13 cellular contexts compared by ENCODE assay signal in the genomic region with DNA sequence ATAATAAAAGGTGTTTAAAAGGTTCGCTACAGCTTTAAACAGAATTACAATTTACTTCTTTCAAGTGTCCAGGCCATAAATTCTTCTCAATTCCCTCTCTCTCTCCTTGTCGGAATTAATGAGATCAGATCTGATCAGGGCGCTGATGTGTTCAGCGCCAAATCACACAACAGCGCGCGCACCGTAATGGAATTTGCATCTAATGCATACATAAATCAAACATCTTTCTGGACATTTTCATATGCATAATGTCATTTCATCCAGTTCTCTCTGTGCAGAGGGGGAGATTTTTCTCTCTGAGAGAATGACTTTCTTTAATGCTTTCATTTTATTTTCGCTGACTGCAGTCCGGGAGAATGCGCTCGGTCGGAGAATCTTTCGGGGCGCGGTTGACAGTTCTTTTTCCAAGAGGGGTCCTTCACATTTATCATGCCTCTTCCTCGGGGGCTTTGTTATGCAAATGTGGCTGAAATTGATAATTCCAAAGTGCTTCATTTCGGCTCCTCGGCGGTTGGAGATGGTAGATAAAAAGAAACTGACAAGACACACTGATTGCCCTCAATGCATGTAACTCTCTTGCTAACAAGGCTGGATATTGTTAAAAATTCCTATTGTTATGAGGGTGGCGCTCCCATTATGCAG.
DNase-seq lines count a peak whose midpoint lies in the region; ATAC-seq and TF ChIP-seq lines count a peak whose summit lies in the region.
"Had no signal": no experiment of that assay in that cellular context is flagged by ENCODE, and none has a peak within 500 bp of the region (broad histone marks: within the 10 kb centered on the region; RNA-seq: fewer than 3 reads in every experiment).

No MANE protein-coding gene starts in this region.

- H3K27ac ChIP-seq in H9 (ENCODE audit: insufficient read length, low read depth, low read length) (no peak overlapping the region), esophagus muscularis mucosa (replicated peaks in 1 of 4) (no peak overlapping the region), neural cell (ENCODE audit: low read length) (peak overlapping the region; percentile 98), gastrocnemius medialis (no peak overlapping the region)

- H3K9me3 Mint-ChIP-seq in H9, result no peaks in the 10 kb centered on the region
- H3K9me3 Mint-ChIP-seq: type B pancreatic cell had no signal

- no peak overlapping the region for H3K4ac ChIP-seq in H9 (ENCODE audit: low read depth, low read length)

- H3K56ac ChIP-seq in H9 (ENCODE audit: insufficient read length, low read depth, low read length), result no peak overlapping the region

- H4K8ac ChIP-seq in H9 (replicated peaks; ENCODE audit: insufficient read length, low read depth, low read length), result no peak overlapping the region

- H3K4me3 ChIP-seq in AG10803 (ENCODE audit: low read length), result peak overlapping the region; percentile 45
- H3K4me3 ChIP-seq in esophagus muscularis mucosa, result peak overlapping the region; percentile 9 to 33 (median 23)
- H3K4me3 ChIP-seq in neural cell (ENCODE audit: low read length), result peak overlapping the region; percentile 65
- peak overlapping the region in 2 of 4 donors; percentile 21 to 28 for H3K4me3 ChIP-seq in gastrocnemius medialis

- H3K36me3 ChIP-seq in esophagus muscularis mucosa (no peaks in the 10 kb centered on the region), neural cell (ENCODE audit: insufficient read depth, low read length) (no peaks in the 10 kb centered on the region), gastrocnemius medialis (no peaks in the 10 kb centered on the region)

- no peak overlapping the region for H4K91ac ChIP-seq in H9 (ENCODE audit: insufficient read length, low read depth, low read length)

- H3K9me3 ChIP-seq in H9 (ENCODE audit: control insufficient read depth, low read depth, low read length) (no peaks in the 10 kb centered on the region), esophagus muscularis mucosa (no peaks in the 10 kb centered on the region), neural cell (ENCODE audit: low read length) (no peaks in the 10 kb centered on the region), gastrocnemius medialis (no peaks in the 10 kb centered on the region)

- peaks cover 13% of the 10 kb centered on the region for H3K23me2 ChIP-seq in H9 (ENCODE audit: insufficient read length, low read depth, low read length, poor library complexity, severe bottlenecking)

- no peak overlapping the region for H2BK20ac ChIP-seq in H9 (ENCODE audit: low read depth, low read length, poor library complexity, severe bottlenecking)

- no peak overlapping the region for H3K9ac ChIP-seq in H9 (ENCODE audit: extremely low read depth, insufficient read length, low read length)
- H3K9ac ChIP-seq in neural cell (ENCODE audit: low read length), result peak overlapping the region; percentile 86

- no peak overlapping the region for H4K5ac ChIP-seq in H9 (ENCODE audit: insufficient read length, low read depth, low read length)

- no peaks in the 10 kb centered on the region for H3K79me2 ChIP-seq in H9 (ENCODE audit: insufficient read depth, low read length)
- H3K79me2 ChIP-seq in neural cell (replicated peaks; ENCODE audit: insufficient read depth, low read length), result peaks cover 4% of the 10 kb centered on the region

- no peak overlapping the region for H3K4me3 Mint-ChIP-seq in H9
- H3K4me3 Mint-ChIP-seq: HFFc6 had no signal

- no peak overlapping the region for H3T11ph ChIP-seq in H9 (ENCODE audit: low read length)

- peak overlapping the region; percentile 71 for H3K4me2 ChIP-seq in H9 (ENCODE audit: insufficient read depth, insufficient read length, low read length)
- peak overlapping the region; percentile 95 for H3K4me2 ChIP-seq in neural cell (ENCODE audit: low read length)

- H4K20me1 ChIP-seq in H9 (ENCODE audit: control insufficient read depth, insufficient read depth, insufficient read length) (no peaks in the 10 kb centered on the region), neural cell (ENCODE audit: insufficient read depth) (no peaks in the 10 kb centered on the region)

- no peak overlapping the region for H2AK5ac ChIP-seq in H9 (ENCODE audit: insufficient read length, low read length)

- no peak overlapping the region for H2BK5ac ChIP-seq in H9 (ENCODE audit: insufficient read length, low read length)

- H3K27me3 ChIP-seq in H9 (ENCODE audit: insufficient read depth, low read length) (no peaks in the 10 kb centered on the region; the same call in 1 of the 2 replicates), esophagus muscularis mucosa (peaks cover 0 to 83% (median 19%) of the 10 kb centered on the region in 4 donors), neural cell (ENCODE audit: insufficient read depth, low read depth, low read length) (no peaks in the 10 kb centered on the region), gastrocnemius medialis (peaks cover 20 to 42% (median 35%) of the 10 kb centered on the region in 3 donors)

- peaks cover 6 to 43% of the 10 kb centered on the region in 2 experiments for H3K4me1 Mint-ChIP-seq in H9

- H3K4me1 ChIP-seq in H9 (ENCODE audit: insufficient read depth, low read length) (peaks cover 15% of the 10 kb centered on the region; the same call in 1 of the 2 replicates), esophagus muscularis mucosa (peaks cover 0 to 10% (median 4%) of the 10 kb centered on the region in 4 donors), gastrocnemius medialis (peaks cover 0 to 6% of the 10 kb centered on the region in 2 donors)

- TF ChIP-seq EP300 in esophagus muscularis mucosa (IDR thresholded peaks at IDR 0.05) (no peak), neural cell (conservative IDR thresholded peaks at IDR 0.05; ENCODE audit: poor library complexity, severe bottlenecking) (peak; percentile 84)

- no peaks in the 10 kb centered on the region for H3K9me2 ChIP-seq in neural cell (ENCODE audit: insufficient read depth, low read length)

- H3K36me3 Mint-ChIP-seq in H9 (ENCODE audit: insufficient read depth in 1 of 3, low read depth in 3 of 3), result no peaks in the 10 kb centered on the region
- H3K36me3 Mint-ChIP-seq: type B pancreatic cell had no signal

- H3K14ac ChIP-seq in H9 (ENCODE audit: insufficient read depth, low read length), result no peak overlapping the region

- no peak overlapping the region for H3K18ac ChIP-seq in H9 (ENCODE audit: insufficient read length, low read depth, low read length)

- ATAC-seq in gastrocnemius medialis, result no peak

- no peak overlapping the region for H2AFZ ChIP-seq in H9 (ENCODE audit: low read length)
- H2AFZ ChIP-seq in neural cell (ENCODE audit: low read depth, low read length), result no peak overlapping the region

- TF ChIP-seq CTCF in AG10803 (conservative IDR thresholded peaks at IDR 0.05; ENCODE audit: low read length) (no peak), H9 (conservative IDR thresholded peaks at IDR 0.05) (no peak), esophagus muscularis mucosa (IDR thresholded peaks at IDR 0.05) (no peak), neural cell (IDR thresholded peaks at IDR 0.05; ENCODE audit: poor library complexity, severe bottlenecking) (no peak), gastrocnemius medialis (IDR thresholded peaks at IDR 0.05 in 4 of 5, conservative IDR thresholded peaks at IDR 0.05 in 1 of 5) (no peak)

- H2BK12ac ChIP-seq in H9 (ENCODE audit: insufficient read length, low read depth, low read length), result no peak overlapping the region

- TF ChIP-seq RAD21 in neural cell (conservative IDR thresholded peaks at IDR 0.05), result peak; percentile 51

- no peak overlapping the region for H2BK15ac ChIP-seq in H9 (ENCODE audit: low read depth, low read length)

- DNase-seq in AG10803 (ENCODE audit: low read depth) (no peak), H9 (no peak), esophagus muscularis mucosa (ENCODE audit: extremely low spot score) (no peak), cerebellar nuclear complex (lab: John Stamatoyannopoulos, UW) (no peak), NCI-H2029 (lab: John Stamatoyannopoulos, UW) (no peak), gastrocnemius medialis (no peak), T1000 (lab: John Stamatoyannopoulos, UW) (no peak)
- DNase-seq: DMS153; HFFc6; MM.1S; stimulated activated CD4-positive, alpha-beta T cell treated with anti-CD3 and anti-CD28 coated beads, Interleukin-15, amount 100 ng/mL, for 24 hours had no signal

- H3F3A ChIP-seq in neural cell (ENCODE audit: insufficient read depth, low read length, poor library complexity, severe bottlenecking), result peaks cover 6% of the 10 kb centered on the region

- no peaks in the 10 kb centered on the region for H3K79me1 ChIP-seq in H9 (ENCODE audit: insufficient read depth, low read depth, low read length, poor library complexity, severe bottlenecking)

- no peak overlapping the region for H3K23ac ChIP-seq in H9 (ENCODE audit: insufficient read length, low read depth, low read length)

- peaks cover 4% of the 10 kb centered on the region for H3K27me3 Mint-ChIP-seq in H9 (ENCODE audit: low read depth)

- intact Hi-C loops in esophagus muscularis mucosa (cut with DNase I), result no loop called here
- intact Hi-C loops in gastrocnemius medialis (cut with DNase I; ENCODE audit: low total_unique reads), result no loop called here

- H2BK120ac ChIP-seq in H9 (ENCODE audit: low read depth, low read length, poor library complexity, severe bottlenecking), result no peak overlapping the region

- in situ Hi-C loops in gastrocnemius medialis (cut with MboI; ENCODE audit: low sequenced_read_pairs in 4 of 4), result no loop called here

- no peak overlapping the region for H3K27ac Mint-ChIP-seq in H9
- H3K27ac Mint-ChIP-seq: HFFc6, type B pancreatic cell had no signal

- TF ChIP-seq POLR2A in esophagus muscularis mucosa (IDR thresholded peaks at IDR 0.05; ENCODE audit: low read depth) (no peak), gastrocnemius medialis (IDR thresholded peaks at IDR 0.05) (no peak)

- WGBS in H9 (ENCODE audit: extremely low coverage, insufficient read length, low lambda C conversion rate), result no CpG with 5 or more reads among the region's 21 CpGs
- WGBS in esophagus muscularis mucosa, result 12% methylated on average over 21 of the region's 21 CpGs

TF ChIP-seq in neural cell, 6 proteins besides CTCF, POLR2A, EP300 and RAD21 (continues in another document):
- TF ChIP-seq EZH2 (IDR thresholded peaks at IDR 0.05; ENCODE audit: borderline replicate concordance, insufficient read depth, low read length, poor library complexity, severe bottlenecking) (no peak), SMC3 (conservative IDR thresholded peaks at IDR 0.05; ENCODE audit: poor library complexity) (peak; percentile 47), POLR2AphosphoS5 (IDR thresholded peaks at IDR 0.05) (peak; percentile 68), MXI1 (conservative IDR thresholded peaks at IDR 0.05; ENCODE audit: poor library complexity, severe bottlenecking) (no peak)
